1 cellular context compared by ENCODE assay signal in the genomic region with DNA sequence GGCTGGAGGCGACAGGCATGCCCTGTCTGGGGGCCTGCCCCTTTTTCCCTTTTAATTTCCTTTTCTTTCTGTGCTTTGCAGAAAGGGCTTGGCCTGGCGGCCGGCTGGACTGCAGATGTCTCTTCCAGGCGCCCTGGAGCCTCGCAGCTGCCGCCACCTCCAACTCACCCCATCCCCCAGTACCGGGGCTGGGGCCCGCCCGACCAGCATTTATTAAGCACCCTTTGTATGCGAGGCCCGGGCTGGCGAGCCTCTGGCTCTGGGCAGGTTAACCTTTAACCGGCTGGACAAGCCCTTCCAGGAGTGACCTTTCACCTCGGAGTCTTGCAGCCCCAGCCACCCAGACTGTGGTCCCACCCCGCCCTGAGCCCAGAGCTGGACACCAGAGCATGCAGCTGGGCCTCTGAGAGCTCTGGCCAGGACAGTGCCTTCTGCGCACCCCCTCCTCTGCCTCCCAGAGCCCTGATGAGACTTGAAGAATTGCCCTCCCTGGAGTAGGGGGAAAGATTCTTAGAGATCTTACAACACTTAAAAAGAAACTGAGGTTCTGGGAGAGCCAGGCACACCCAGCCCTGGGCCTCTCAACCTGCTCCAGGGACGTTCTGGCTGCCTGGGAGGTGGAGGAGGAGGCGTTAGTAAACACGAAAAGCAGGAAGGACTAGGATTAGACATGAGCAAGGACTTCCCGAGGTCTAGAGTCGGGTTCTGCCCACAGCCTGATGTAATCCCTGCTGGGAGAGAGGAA.
TF ChIP-seq lines count a peak whose summit lies in the region.

No MANE protein-coding gene starts in this region.

TF ChIP-seq in H1, 55 proteins besides CTCF, POLR2A, EP300 and RAD21:
- TF ChIP-seq ASH2L (IDR thresholded peaks at IDR 0.05; ENCODE audit: low read length) = peak; percentile 11
- TF ChIP-seq KDM1A (IDR thresholded peaks at IDR 0.05; ENCODE audit: borderline replicate concordance, low read length) = peak; percentile 99
- TF ChIP-seq HDAC2 (IDR thresholded peaks at IDR 0.05; ENCODE audit: borderline replicate concordance in 1 of 2, low read depth in 2 of 2, low read length in 2 of 2) = peak in 1 of 2 experiments; percentile 95; a peak in 2 of 4 replicates
- TF ChIP-seq BACH1 (IDR thresholded peaks at IDR 0.05; ENCODE audit: low read length) = no peak
